ENCODE assay signal across 1 cellular context in genomic region chr18:8586956-8587355, GRCh38.
TF ChIP-seq lines count a peak whose summit lies in the region.

No MANE protein-coding gene starts in this region.

TF ChIP-seq in IMR-90, 13 proteins besides CTCF, POLR2A, EP300 and RAD21 (continued from another document):
- TF ChIP-seq USF2 (IDR thresholded peaks at IDR 0.05; ENCODE audit: low read depth, low read length), result no peak
